ENCODE assay signal across 8 cellular contexts in the genomic region with DNA sequence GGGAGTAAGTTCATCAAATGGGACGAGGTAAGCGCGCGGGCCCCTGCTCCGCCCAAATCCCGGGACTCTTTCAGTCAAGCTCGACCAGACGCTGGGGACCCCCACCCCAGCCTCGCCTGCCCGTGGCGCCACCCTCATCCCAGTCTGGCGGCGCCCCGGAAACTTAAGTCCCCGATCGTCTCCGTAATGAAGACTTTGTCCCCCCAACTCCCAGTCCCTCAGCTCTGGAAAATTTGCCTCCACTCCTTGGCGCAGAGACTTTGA. TPM values are rescaled to one million over a fixed set of nuclear protein-coding genes. Genes with fewer than 3 reads are reported as not detected.
DNase-seq lines count a peak whose midpoint lies in the region; ATAC-seq and TF ChIP-seq lines count a peak whose summit lies in the region.

No MANE protein-coding gene starts in this region.

- H3K4me1 Mint-ChIP-seq in activated CD4-positive, alpha-beta T cell treated with anti-CD3 and anti-CD28 coated beads, Interleukin-2, amount 10 ng/mL, durations not matched to agents 24 days and 14 days = peaks cover 23% of the 10 kb centered on the region
- H3K4me1 Mint-ChIP-seq in activated T-helper 2 cell treated with anti-CD3 and anti-CD28 coated beads, Interferon-gamma antibody, Interleukin-2, Interleukin-4, amounts not matched to agents 10 μg/mL and 5 μg/mL and 100 μg/mL, durations not matched to agents 14 hours and 24 hours and 36 hours (ENCODE audit: low read depth) = peaks cover 21% of the 10 kb centered on the region

- peaks cover 19 to 37% of the 10 kb centered on the region in 2 donors for H3K4me1 ChIP-seq in thoracic aorta (ENCODE audit: control insufficient read depth in 1 of 2, low read depth in 2 of 2)

- TF ChIP-seq CTCF in thoracic aorta (IDR thresholded peaks at IDR 0.05) = no peak

- H3K27ac ChIP-seq in thoracic aorta = peak overlapping the region; percentile 61 to 63

- peaks cover 15% of the 10 kb centered on the region for H3K36me3 ChIP-seq in thoracic aorta

- no peaks in the 10 kb centered on the region for H3K9me3 ChIP-seq in thoracic aorta

- no peaks in the 10 kb centered on the region for H3K9me3 Mint-ChIP-seq in activated CD4-positive, alpha-beta T cell treated with anti-CD3 and anti-CD28 coated beads, Interleukin-2, amount 10 ng/mL, durations not matched to agents 24 days and 14 days
- no peaks in the 10 kb centered on the region for H3K9me3 Mint-ChIP-seq in activated T-helper 2 cell treated with anti-CD3 and anti-CD28 coated beads, Interferon-gamma antibody, Interleukin-2, Interleukin-4, amounts not matched to agents 10 μg/mL and 5 μg/mL and 100 μg/mL, durations not matched to agents 14 hours and 24 hours and 36 hours

- no peak for DNase-seq in activated CD4-positive, alpha-beta T cell treated with anti-CD3 and anti-CD28 coated beads, Interleukin-2, amount 10 ng/mL, durations not matched to agents 24 days and 14 days
- no peak for DNase-seq in activated CD4-positive, alpha-beta T cell treated with anti-CD3 and anti-CD28 coated beads for 4 hours
- DNase-seq in activated T-helper 2 cell treated with anti-CD3 and anti-CD28 coated beads, Interferon-gamma antibody, Interleukin-2, Interleukin-4, amounts not matched to agents 10 μg/mL and 5 μg/mL and 100 μg/mL, durations not matched to agents 14 hours and 24 hours and 36 hours (ENCODE audit: low spot score) = no peak
- DNase-seq in left colon (no peak), thoracic aorta (ENCODE audit: low spot score) (no peak), anterior cingulate cortex (lab: John Stamatoyannopoulos, UW) (no peak), ecto neural progenitor cell (ENCODE audit: low spot score) (no peak)

- peak overlapping the region; percentile 95 for H3K4me3 Mint-ChIP-seq in activated CD4-positive, alpha-beta T cell treated with anti-CD3 and anti-CD28 coated beads, Interleukin-2, amount 10 ng/mL, durations not matched to agents 24 days and 14 days
- peak overlapping the region; percentile 93 for H3K4me3 Mint-ChIP-seq in activated T-helper 2 cell treated with anti-CD3 and anti-CD28 coated beads, Interferon-gamma antibody, Interleukin-2, Interleukin-4, amounts not matched to agents 10 μg/mL and 5 μg/mL and 100 μg/mL, durations not matched to agents 14 hours and 24 hours and 36 hours (ENCODE audit: low read depth)

- H3K27me3 Mint-ChIP-seq in activated CD4-positive, alpha-beta T cell treated with anti-CD3 and anti-CD28 coated beads, Interleukin-2, amount 10 ng/mL, durations not matched to agents 24 days and 14 days = no peaks in the 10 kb centered on the region
- H3K27me3 Mint-ChIP-seq in activated T-helper 2 cell treated with anti-CD3 and anti-CD28 coated beads, Interferon-gamma antibody, Interleukin-2, Interleukin-4, amounts not matched to agents 10 μg/mL and 5 μg/mL and 100 μg/mL, durations not matched to agents 14 hours and 24 hours and 36 hours (ENCODE audit: low read depth) = no peaks in the 10 kb centered on the region

- H3K27me3 ChIP-seq in thoracic aorta (replicated peaks; ENCODE audit: insufficient read depth) = no peaks in the 10 kb centered on the region

- H3K36me3 Mint-ChIP-seq in activated CD4-positive, alpha-beta T cell treated with anti-CD3 and anti-CD28 coated beads, Interleukin-2, amount 10 ng/mL, durations not matched to agents 24 days and 14 days (ENCODE audit: low read depth) = peaks cover 8% of the 10 kb centered on the region
- no peaks in the 10 kb centered on the region for H3K36me3 Mint-ChIP-seq in activated T-helper 2 cell treated with anti-CD3 and anti-CD28 coated beads, Interferon-gamma antibody, Interleukin-2, Interleukin-4, amounts not matched to agents 10 μg/mL and 5 μg/mL and 100 μg/mL, durations not matched to agents 14 hours and 24 hours and 36 hours (ENCODE audit: low read depth)

- H3K4me3 ChIP-seq in thoracic aorta = peak overlapping the region; percentile 82

- ATAC-seq in left colon (peak; percentile 0), thoracic aorta (ENCODE audit: insufficient number of reproducible peaks, low FRiP score, low read depth) (no peak), HG03039 (IDR thresholded peaks at IDR 0.05; ENCODE audit: unreplicated experiment) (no peak)

- peak overlapping the region; percentile 82 for H3K27ac Mint-ChIP-seq in activated CD4-positive, alpha-beta T cell treated with anti-CD3 and anti-CD28 coated beads, Interleukin-2, amount 10 ng/mL, durations not matched to agents 24 days and 14 days
- peak overlapping the region; percentile 63 for H3K27ac Mint-ChIP-seq in activated T-helper 2 cell treated with anti-CD3 and anti-CD28 coated beads, Interferon-gamma antibody, Interleukin-2, Interleukin-4, amounts not matched to agents 10 μg/mL and 5 μg/mL and 100 μg/mL, durations not matched to agents 14 hours and 24 hours and 36 hours

- intact Hi-C loops in activated CD4-positive, alpha-beta T cell treated with anti-CD3 and anti-CD28 coated beads, Interleukin-2, amount 10 ng/mL, durations not matched to agents 24 days and 14 days (cut with micrococcal nuclease) = loop anchor here (1.0 kb wide), 2 partner anchors 17 to 53 kb away; no protein-coding TSS in a partner anchor
- intact Hi-C loops in activated T-helper 2 cell treated with anti-CD3 and anti-CD28 coated beads, Interferon-gamma antibody, Interleukin-2, Interleukin-4, amounts not matched to agents 10 μg/mL and 5 μg/mL and 100 μg/mL, durations not matched to agents 14 hours and 24 hours and 36 hours (cut with micrococcal nuclease) = loop anchor here (1.0 to 2.0 kb wide), 2 partner anchors 18 to 53 kb away; partner anchors contain the start of gene ESRRA
- intact Hi-C loops in left colon (cut with DNase I, micrococcal nuclease) = no loop called here

RNA-seq across cellular contexts. Expression of gene PLCB3, which starts 0.3 kb away (rescaled TPM):
- total RNA-seq in activated CD4-positive, alpha-beta T cell treated with anti-CD3 and anti-CD28 coated beads, Interleukin-2, amount 10 ng/mL, durations not matched to agents 24 days and 14 days = 16.6 and 16.7 TPM in 2 replicates
- 21.0 and 23.4 TPM in 2 replicates for total RNA-seq in activated T-helper 2 cell treated with anti-CD3 and anti-CD28 coated beads, Interferon-gamma antibody, Interleukin-2, Interleukin-4, amounts not matched to agents 10 μg/mL and 5 μg/mL and 100 μg/mL, durations not matched to agents 14 hours and 24 hours and 36 hours
- total RNA-seq in left colon = 10 to 100 TPM; 69.9 to 92.2 TPM
- 10 to 100 TPM; 31.5 to 39.7 TPM for total RNA-seq in thoracic aorta

RNA-seq across cellular contexts. Expression of gene PPP1R14B, which starts 4.9 kb away (rescaled TPM):
- 284 TPM in 2 replicates for total RNA-seq in activated CD4-positive, alpha-beta T cell treated with anti-CD3 and anti-CD28 coated beads, Interleukin-2, amount 10 ng/mL, durations not matched to agents 24 days and 14 days
- 262 and 273 TPM in 2 replicates for total RNA-seq in activated T-helper 2 cell treated with anti-CD3 and anti-CD28 coated beads, Interferon-gamma antibody, Interleukin-2, Interleukin-4, amounts not matched to agents 10 μg/mL and 5 μg/mL and 100 μg/mL, durations not matched to agents 14 hours and 24 hours and 36 hours
- 100 to 1,000 TPM in 1 of 2 donors, 10 to 100 TPM in 1; 96.2 to 147 TPM for total RNA-seq in left colon
- total RNA-seq in thoracic aorta = 100 to 1,000 TPM in 1 of 2 donors, 10 to 100 TPM in 1; 75.3 to 122 TPM

RNA-seq across cellular contexts. Expression of gene FKBP2, which starts 10.8 kb away (rescaled TPM):
- total RNA-seq in activated CD4-positive, alpha-beta T cell treated with anti-CD3 and anti-CD28 coated beads, Interleukin-2, amount 10 ng/mL, durations not matched to agents 24 days and 14 days = 28.8 and 30.6 TPM in 2 replicates
- total RNA-seq in activated T-helper 2 cell treated with anti-CD3 and anti-CD28 coated beads, Interferon-gamma antibody, Interleukin-2, Interleukin-4, amounts not matched to agents 10 μg/mL and 5 μg/mL and 100 μg/mL, durations not matched to agents 14 hours and 24 hours and 36 hours = 36.6 and 37.1 TPM in 2 replicates
- total RNA-seq in left colon (100 to 1,000 TPM in 1 of 2 donors, 10 to 100 TPM in 1; 78.5 to 104 TPM), thoracic aorta (10 to 100 TPM; 51.7 to 53.0 TPM)

RNA-seq across cellular contexts. Expression of gene VEGFB, which starts 17.3 kb away (rescaled TPM):
- 65.4 and 66.7 TPM in 2 replicates for total RNA-seq in activated CD4-positive, alpha-beta T cell treated with anti-CD3 and anti-CD28 coated beads, Interleukin-2, amount 10 ng/mL, durations not matched to agents 24 days and 14 days
- total RNA-seq in activated T-helper 2 cell treated with anti-CD3 and anti-CD28 coated beads, Interferon-gamma antibody, Interleukin-2, Interleukin-4, amounts not matched to agents 10 μg/mL and 5 μg/mL and 100 μg/mL, durations not matched to agents 14 hours and 24 hours and 36 hours = 67.4 and 82.0 TPM in 2 replicates
- total RNA-seq in left colon (10 to 100 TPM; 40.8 to 68.8 TPM), thoracic aorta (100 to 1,000 TPM in 1 of 2 donors, 10 to 100 TPM in 1; 81.8 to 107 TPM)

RNA-seq across cellular contexts. Expression of gene DNAJC4, which starts 21.3 kb away (rescaled TPM):
- total RNA-seq in activated CD4-positive, alpha-beta T cell treated with anti-CD3 and anti-CD28 coated beads, Interleukin-2, amount 10 ng/mL, durations not matched to agents 24 days and 14 days = 19.9 and 20.0 TPM in 2 replicates
- 24.5 and 25.8 TPM in 2 replicates for total RNA-seq in activated T-helper 2 cell treated with anti-CD3 and anti-CD28 coated beads, Interferon-gamma antibody, Interleukin-2, Interleukin-4, amounts not matched to agents 10 μg/mL and 5 μg/mL and 100 μg/mL, durations not matched to agents 14 hours and 24 hours and 36 hours
- 10 to 100 TPM; 54.8 to 60.6 TPM for total RNA-seq in left colon
- total RNA-seq in thoracic aorta = 10 to 100 TPM; 13.5 to 53.2 TPM

Comparison
In these comparisons a context has a peak if more than half of its experiments do, and no peak if none do; other contexts are left out.
1. intact Hi-C loops: an anchor here in activated CD4-positive, alpha-beta T cell treated with anti-CD3 and anti-CD28 coated beads, Interleukin-2, amount 10 ng/mL, durations not matched to agents 24 days and 14 days (1.0 kb wide) and activated T-helper 2 cell treated with anti-CD3 and anti-CD28 coated beads, Interferon-gamma antibody, Interleukin-2, Interleukin-4, amounts not matched to agents 10 μg/mL and 5 μg/mL and 100 μg/mL, durations not matched to agents 14 hours and 24 hours and 36 hours (1.0 to 2.0 kb wide); none called in left colon.